In genomic region chr10:58334817-58335305, GRCh38 we compare ENCODE assay signal across 8 cellular contexts. TPM values are rescaled to one million over a fixed set of nuclear protein-coding genes. Genes with fewer than 3 reads are reported as not detected.
DNase-seq lines count a peak whose midpoint lies in the region; ATAC-seq and TF ChIP-seq lines count a peak whose summit lies in the region.

Gene UBE2D1 (plus strand): TSS chr10:58335006. CDS start chr10:58335202, 196 bp downstream.

- H3K36me3 ChIP-seq in PC-3 (ENCODE audit: low read depth, low read length) (no peaks in the 10 kb centered on the region), muscle layer of colon (ENCODE audit: insufficient read depth, low read length) (no peaks in the 10 kb centered on the region)

- peak within 1 kb of the TSS; percentile 8 for H3K27ac ChIP-seq in PC-3 (ENCODE audit: low read length)
- peak within 1 kb of the TSS; percentile 81 for H3K27ac ChIP-seq in muscle layer of colon (ENCODE audit: low read depth, low read length)

- peak within 1 kb of the TSS; percentile 79 for H2AFZ ChIP-seq in PC-3 (ENCODE audit: low read length)

- peaks cover 49% of the 10 kb centered on the region for H3K79me2 ChIP-seq in PC-3 (ENCODE audit: low read length)

- H3K9me2 ChIP-seq in PC-3 (replicated peaks; ENCODE audit: low read length) = no peaks in the 10 kb centered on the region

- H3K4me1 Mint-ChIP-seq in activated T-cell treated with anti-CD3 and anti-CD28 coated beads, Interleukin-2, amount 50 U/mL, for 24 hours (ENCODE audit: low read depth) = peaks cover 36% of the 10 kb centered on the region

- H3K27me3 ChIP-seq in PC-3 (ENCODE audit: low read length) = peaks cover 11% of the 10 kb centered on the region; the same call in 1 of the 2 replicates
- no peaks in the 10 kb centered on the region for H3K27me3 ChIP-seq in muscle layer of colon (ENCODE audit: control insufficient read depth in 1 of 2, insufficient read depth in 2 of 2, low read length in 2 of 2)

- H3K27ac Mint-ChIP-seq in activated T-cell treated with anti-CD3 and anti-CD28 coated beads, Interleukin-2, amount 50 U/mL, for 24 hours = peak within 1 kb of the TSS; percentile 94

- H3K4me3 ChIP-seq in PC-3 (ENCODE audit: low read length) = peak within 1 kb of the TSS; percentile 75
- peak within 1 kb of the TSS; percentile 49 to 83 for H3K4me3 ChIP-seq in muscle layer of colon (ENCODE audit: low read depth in 1 of 2, low read length in 2 of 2)

- H3F3A ChIP-seq in PC-3 (ENCODE audit: low read length, unreplicated experiment) = no peaks in the 10 kb centered on the region

- no peaks in the 10 kb centered on the region for H3K9me3 Mint-ChIP-seq in activated T-cell treated with anti-CD3 and anti-CD28 coated beads, Interleukin-2, amount 50 U/mL, for 24 hours

- 0 out of 2 replicates have a peak, but pooled peaks have one; percentile 11 for TF ChIP-seq CTCF in PC-3 (conservative IDR thresholded peaks at IDR 0.05; ENCODE audit: low read depth, low read length)

- intact Hi-C loops in PC-3 (cut with micrococcal nuclease) = loop anchor here (1.0 to 2.0 kb wide), 3 partner anchors 36 to 66 kb away; partner anchors contain the start of genes CISD1 and TFAM

- peak within 1 kb of the TSS; percentile 79 for H3K4me2 ChIP-seq in PC-3 (ENCODE audit: low read length)

- ATAC-seq in GM21360 (IDR thresholded peaks at IDR 0.05; ENCODE audit: unreplicated experiment) (peak; percentile 96), PC-3 (peak; percentile 96), esophagus mucosa (peak; percentile 97)

- CTCF ChIA-PET in PC-3 (lab: Charles Lee) = interaction anchor here (0.6 kb wide), 2 partner anchors 11 to 157 kb away, joined by 3 to 4 read pairs; no protein-coding TSS in a partner anchor

- peaks cover 22% of the 10 kb centered on the region for H4K20me1 ChIP-seq in PC-3 (ENCODE audit: low read length)

- peaks cover 24% of the 10 kb centered on the region for H3K36me3 Mint-ChIP-seq in activated T-cell treated with anti-CD3 and anti-CD28 coated beads, Interleukin-2, amount 50 U/mL, for 24 hours (ENCODE audit: low read depth)

- BruUV-seq in PC-3 (replicated peaks; lab: Mats Ljungman, UMichigan) = no TSS peak

- H3K27me3 Mint-ChIP-seq in activated T-cell treated with anti-CD3 and anti-CD28 coated beads, Interleukin-2, amount 50 U/mL, for 24 hours = no peaks in the 10 kb centered on the region

- H3K4me1 ChIP-seq in PC-3 (ENCODE audit: insufficient read depth, low read length) (peaks cover 15% of the 10 kb centered on the region), muscle layer of colon (ENCODE audit: insufficient read depth, low read length) (peaks cover 15% of the 10 kb centered on the region)

- peak within 1 kb of the TSS; percentile 97 for H3K4me3 Mint-ChIP-seq in activated T-cell treated with anti-CD3 and anti-CD28 coated beads, Interleukin-2, amount 50 U/mL, for 24 hours

- in situ Hi-C loops in Caki2 (cut with HindIII; ENCODE audit: low pct_unique_long_range_greater_than_20kb, low sequenced_read_pairs) = no loop called here

- peak within 1 kb of the TSS; percentile 80 for H3K9ac ChIP-seq in PC-3 (ENCODE audit: low read length)
- peak within 1 kb of the TSS; percentile 59 for H3K9ac ChIP-seq in muscle layer of colon (ENCODE audit: low read length)

- H3K9me3 ChIP-seq in PC-3 (ENCODE audit: low read length) (no peaks in the 10 kb centered on the region), muscle layer of colon (ENCODE audit: low read length) (no peaks in the 10 kb centered on the region)

- peak; percentile 73 for DNase-seq in Caki2 (ENCODE audit: low read depth)
- DNase-seq in HT1080 (ENCODE audit: low read depth) = peak; percentile 61
- peak; percentile 88 for DNase-seq in PC-3
- peak; percentile 90 for DNase-seq in activated T-cell treated with anti-CD3 and anti-CD28 coated beads, Interleukin-2, amount 50 U/mL, for 24 hours
- peak; percentile 71 to 81 for DNase-seq in stimulated activated CD8-positive, alpha-beta memory T cell treated with anti-CD3 and anti-CD28 coated beads, Interleukin-7, amount 100 ng/mL, for 4 hours (ENCODE audit: low read depth in 2 of 2)

- POLR2A ChIA-PET in PC-3 (lab: Charles Lee; ENCODE audit: unreplicated experiment) = interaction anchor here (0.6 to 1.0 kb wide), 3 partner anchors 55 to 1974 kb away, joined by 3 to 5 read pairs (median 4); partner anchors contain the start of genes CISD1 and ZWINT

RNA-seq across cellular contexts. Expression of gene UBE2D1, which starts in this region (rescaled TPM):
- 13.1 and 18.2 TPM in 2 replicates for total RNA-seq in Caki2 (2014; rRNA removed; shearing (Covaris generic); ENCODE audit: low replicate concordance)
- 12.1 and 18.2 TPM in 2 replicates for total RNA-seq in HT1080 (2014; rRNA removed; shearing (Covaris generic))
- polyA plus RNA-seq in HT1080 (2015; cell fraction: cytosol; rRNA removed) = 28.6 and 33.6 TPM in 2 replicates
- 31.3 and 31.4 TPM in 2 replicates for polyA plus RNA-seq in HT1080 (2015; cell fraction: nucleus; rRNA removed)
- total RNA-seq in PC-3 (2014; rRNA removed) (13.6 and 13.8 TPM in 2 replicates), esophagus mucosa (10.6 TPM)

Comparison
In these comparisons a context has a peak if more than half of its experiments do, and no peak if none do; other contexts are left out.
1. Peak in every context shown above with its lines: DNase-seq, ATAC-seq, H3K4me3 ChIP-seq and H3K27ac ChIP-seq.